1 cellular context compared by ENCODE assay signal in genomic region chr15:100141304-100142080, GRCh38.
TF ChIP-seq lines count a peak whose summit lies in the region.

No MANE protein-coding gene starts in this region.

TF ChIP-seq in H1, 55 proteins besides CTCF, POLR2A, EP300 and RAD21 (continued from another document):
- TF ChIP-seq, protein P1, sequence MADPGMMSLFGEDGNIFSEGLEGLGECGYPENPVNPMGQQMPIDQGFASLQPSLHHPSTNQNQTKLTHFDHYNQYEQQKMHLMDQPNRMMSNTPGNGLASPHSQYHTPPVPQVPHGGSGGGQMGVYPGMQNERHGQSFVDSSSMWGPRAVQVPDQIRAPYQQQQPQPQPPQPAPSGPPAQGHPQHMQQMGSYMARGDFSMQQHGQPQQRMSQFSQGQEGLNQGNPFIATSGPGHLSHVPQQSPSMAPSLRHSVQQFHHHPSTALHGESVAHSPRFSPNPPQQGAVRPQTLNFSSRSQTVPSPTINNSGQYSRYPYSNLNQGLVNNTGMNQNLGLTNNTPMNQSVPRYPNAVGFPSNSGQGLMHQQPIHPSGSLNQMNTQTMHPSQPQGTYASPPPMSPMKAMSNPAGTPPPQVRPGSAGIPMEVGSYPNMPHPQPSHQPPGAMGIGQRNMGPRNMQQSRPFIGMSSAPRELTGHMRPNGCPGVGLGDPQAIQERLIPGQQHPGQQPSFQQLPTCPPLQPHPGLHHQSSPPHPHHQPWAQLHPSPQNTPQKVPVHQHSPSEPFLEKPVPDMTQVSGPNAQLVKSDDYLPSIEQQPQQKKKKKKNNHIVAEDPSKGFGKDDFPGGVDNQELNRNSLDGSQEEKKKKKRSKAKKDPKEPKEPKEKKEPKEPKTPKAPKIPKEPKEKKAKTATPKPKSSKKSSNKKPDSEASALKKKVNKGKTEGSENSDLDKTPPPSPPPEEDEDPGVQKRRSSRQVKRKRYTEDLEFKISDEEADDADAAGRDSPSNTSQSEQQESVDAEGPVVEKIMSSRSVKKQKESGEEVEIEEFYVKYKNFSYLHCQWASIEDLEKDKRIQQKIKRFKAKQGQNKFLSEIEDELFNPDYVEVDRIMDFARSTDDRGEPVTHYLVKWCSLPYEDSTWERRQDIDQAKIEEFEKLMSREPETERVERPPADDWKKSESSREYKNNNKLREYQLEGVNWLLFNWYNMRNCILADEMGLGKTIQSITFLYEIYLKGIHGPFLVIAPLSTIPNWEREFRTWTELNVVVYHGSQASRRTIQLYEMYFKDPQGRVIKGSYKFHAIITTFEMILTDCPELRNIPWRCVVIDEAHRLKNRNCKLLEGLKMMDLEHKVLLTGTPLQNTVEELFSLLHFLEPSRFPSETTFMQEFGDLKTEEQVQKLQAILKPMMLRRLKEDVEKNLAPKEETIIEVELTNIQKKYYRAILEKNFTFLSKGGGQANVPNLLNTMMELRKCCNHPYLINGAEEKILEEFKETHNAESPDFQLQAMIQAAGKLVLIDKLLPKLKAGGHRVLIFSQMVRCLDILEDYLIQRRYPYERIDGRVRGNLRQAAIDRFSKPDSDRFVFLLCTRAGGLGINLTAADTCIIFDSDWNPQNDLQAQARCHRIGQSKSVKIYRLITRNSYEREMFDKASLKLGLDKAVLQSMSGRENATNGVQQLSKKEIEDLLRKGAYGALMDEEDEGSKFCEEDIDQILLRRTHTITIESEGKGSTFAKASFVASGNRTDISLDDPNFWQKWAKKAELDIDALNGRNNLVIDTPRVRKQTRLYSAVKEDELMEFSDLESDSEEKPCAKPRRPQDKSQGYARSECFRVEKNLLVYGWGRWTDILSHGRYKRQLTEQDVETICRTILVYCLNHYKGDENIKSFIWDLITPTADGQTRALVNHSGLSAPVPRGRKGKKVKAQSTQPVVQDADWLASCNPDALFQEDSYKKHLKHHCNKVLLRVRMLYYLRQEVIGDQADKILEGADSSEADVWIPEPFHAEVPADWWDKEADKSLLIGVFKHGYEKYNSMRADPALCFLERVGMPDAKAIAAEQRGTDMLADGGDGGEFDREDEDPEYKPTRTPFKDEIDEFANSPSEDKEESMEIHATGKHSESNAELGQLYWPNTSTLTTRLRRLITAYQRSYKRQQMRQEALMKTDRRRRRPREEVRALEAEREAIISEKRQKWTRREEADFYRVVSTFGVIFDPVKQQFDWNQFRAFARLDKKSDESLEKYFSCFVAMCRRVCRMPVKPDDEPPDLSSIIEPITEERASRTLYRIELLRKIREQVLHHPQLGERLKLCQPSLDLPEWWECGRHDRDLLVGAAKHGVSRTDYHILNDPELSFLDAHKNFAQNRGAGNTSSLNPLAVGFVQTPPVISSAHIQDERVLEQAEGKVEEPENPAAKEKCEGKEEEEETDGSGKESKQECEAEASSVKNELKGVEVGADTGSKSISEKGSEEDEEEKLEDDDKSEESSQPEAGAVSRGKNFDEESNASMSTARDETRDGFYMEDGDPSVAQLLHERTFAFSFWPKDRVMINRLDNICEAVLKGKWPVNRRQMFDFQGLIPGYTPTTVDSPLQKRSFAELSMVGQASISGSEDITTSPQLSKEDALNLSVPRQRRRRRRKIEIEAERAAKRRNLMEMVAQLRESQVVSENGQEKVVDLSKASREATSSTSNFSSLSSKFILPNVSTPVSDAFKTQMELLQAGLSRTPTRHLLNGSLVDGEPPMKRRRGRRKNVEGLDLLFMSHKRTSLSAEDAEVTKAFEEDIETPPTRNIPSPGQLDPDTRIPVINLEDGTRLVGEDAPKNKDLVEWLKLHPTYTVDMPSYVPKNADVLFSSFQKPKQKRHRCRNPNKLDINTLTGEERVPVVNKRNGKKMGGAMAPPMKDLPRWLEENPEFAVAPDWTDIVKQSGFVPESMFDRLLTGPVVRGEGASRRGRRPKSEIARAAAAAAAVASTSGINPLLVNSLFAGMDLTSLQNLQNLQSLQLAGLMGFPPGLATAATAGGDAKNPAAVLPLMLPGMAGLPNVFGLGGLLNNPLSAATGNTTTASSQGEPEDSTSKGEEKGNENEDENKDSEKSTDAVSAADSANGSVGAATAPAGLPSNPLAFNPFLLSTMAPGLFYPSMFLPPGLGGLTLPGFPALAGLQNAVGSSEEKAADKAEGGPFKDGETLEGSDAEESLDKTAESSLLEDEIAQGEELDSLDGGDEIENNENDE (IDR thresholded peaks at IDR 0.05; ENCODE audit: insufficient replicate concordance, low read length): no peak
- TF ChIP-seq, protein P2, sequence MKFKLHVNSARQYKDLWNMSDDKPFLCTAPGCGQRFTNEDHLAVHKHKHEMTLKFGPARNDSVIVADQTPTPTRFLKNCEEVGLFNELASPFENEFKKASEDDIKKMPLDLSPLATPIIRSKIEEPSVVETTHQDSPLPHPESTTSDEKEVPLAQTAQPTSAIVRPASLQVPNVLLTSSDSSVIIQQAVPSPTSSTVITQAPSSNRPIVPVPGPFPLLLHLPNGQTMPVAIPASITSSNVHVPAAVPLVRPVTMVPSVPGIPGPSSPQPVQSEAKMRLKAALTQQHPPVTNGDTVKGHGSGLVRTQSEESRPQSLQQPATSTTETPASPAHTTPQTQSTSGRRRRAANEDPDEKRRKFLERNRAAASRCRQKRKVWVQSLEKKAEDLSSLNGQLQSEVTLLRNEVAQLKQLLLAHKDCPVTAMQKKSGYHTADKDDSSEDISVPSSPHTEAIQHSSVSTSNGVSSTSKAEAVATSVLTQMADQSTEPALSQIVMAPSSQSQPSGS (IDR thresholded peaks at IDR 0.05; ENCODE audit: low read length): no peak
- TF ChIP-seq MAFK (IDR thresholded peaks at IDR 0.05; ENCODE audit: low read depth, low read length) (no peak), SUZ12 (IDR thresholded peaks at IDR 0.05; ENCODE audit: low read length) (no peak)
